13 cellular contexts compared by ENCODE assay signal in genomic region chr15:80906159-80906775, GRCh38.
DNase-seq lines count a peak whose midpoint lies in the region; ATAC-seq and TF ChIP-seq lines count a peak whose summit lies in the region.
"Had no signal": no experiment of that assay in that cellular context is flagged by ENCODE, and none has a peak within 500 bp of the region (broad histone marks: within the 10 kb centered on the region; RNA-seq: fewer than 3 reads in every experiment).

No MANE protein-coding gene starts in this region.

- H3K4me3 Mint-ChIP-seq in nephron progenitor cell = no peak overlapping the region
- no peak overlapping the region for H3K4me3 Mint-ChIP-seq in effector memory CD8-positive, alpha-beta T cell

- H3K27ac ChIP-seq in SJCRH30 (no peak overlapping the region), right cardiac atrium (ENCODE audit: low read length) (no peak overlapping the region)
- H3K27ac ChIP-seq: KMS-11, ovary had no signal

- peaks cover 53% of the 10 kb centered on the region for H3K4me1 Mint-ChIP-seq in nephron progenitor cell
- peaks cover 0 to 3% of the 10 kb centered on the region in 2 donors for H3K4me1 Mint-ChIP-seq in effector memory CD8-positive, alpha-beta T cell (ENCODE audit: low read depth in 2 of 2)

- peak; percentile 13 for DNase-seq in EL
- peak; percentile 46 for DNase-seq in NCI-H1694 (lab: John Stamatoyannopoulos, UW)
- DNase-seq in SJCRH30 = peak; percentile 47 to 61
- DNase-seq in nephron progenitor cell = peak; percentile 25
- no peak for DNase-seq in effector memory CD8-positive, alpha-beta T cell
- DNase-seq in NOMO-1 (lab: John Stamatoyannopoulos, UW; ENCODE audit: unreplicated experiment in 2 of 2) = no peak
- no peak for DNase-seq in right cardiac atrium
- DNase-seq: activated CD4-positive, alpha-beta T cell treated with anti-CD3 and anti-CD28 coated beads, Interleukin-2, amount 50 U/mL, for 4 hours; DND-41; left cardiac atrium; ovary had no signal

- H3K9me3 Mint-ChIP-seq in nephron progenitor cell = peaks cover 7% of the 10 kb centered on the region
- no peaks in the 10 kb centered on the region for H3K9me3 Mint-ChIP-seq in effector memory CD8-positive, alpha-beta T cell

- no peaks in the 10 kb centered on the region; the same call in 1 of the 2 replicates for H3K9me3 ChIP-seq in SJCRH30 (replicated peaks)
- no peaks in the 10 kb centered on the region for H3K9me3 ChIP-seq in right cardiac atrium (ENCODE audit: control insufficient read depth, low read length)
- H3K9me3 ChIP-seq: ovary had no signal

- no peak for ATAC-seq in effector memory CD8-positive, alpha-beta T cell (replicated peaks)
- ATAC-seq in GM21825 (IDR thresholded peaks at IDR 0.05; ENCODE audit: unreplicated experiment) (no peak), right cardiac atrium (no peak)

- WGBS in right cardiac atrium = 93% methylated on average over 11 of the region's 11 CpGs

- intact Hi-C loops in right cardiac atrium (cut with DNase I) = no loop called here

- H3K27me3 ChIP-seq in SJCRH30 = no peaks in the 10 kb centered on the region
- H3K27me3 ChIP-seq in right cardiac atrium (ENCODE audit: control insufficient read depth, insufficient read depth) = no peaks in the 10 kb centered on the region
- H3K27me3 ChIP-seq: ovary had no signal

- TF ChIP-seq CTCF in nephron progenitor cell (IDR thresholded peaks at IDR 0.05) = no peak

- H3K4me3 ChIP-seq in SJCRH30 (no peak overlapping the region), right cardiac atrium (ENCODE audit: low read length) (no peak overlapping the region)
- H3K4me3 ChIP-seq: ovary had no signal

- peak overlapping the region; percentile 64 for H3K27ac Mint-ChIP-seq in nephron progenitor cell
- no peak overlapping the region for H3K27ac Mint-ChIP-seq in effector memory CD8-positive, alpha-beta T cell

- H3K4me1 ChIP-seq in SJCRH30 (peaks cover 11% of the 10 kb centered on the region), right cardiac atrium (ENCODE audit: control insufficient read depth, insufficient read depth, low read length) (peaks cover 15% of the 10 kb centered on the region)

- H3K36me3 Mint-ChIP-seq in nephron progenitor cell (ENCODE audit: low read depth) = peaks cover 47% of the 10 kb centered on the region
- H3K36me3 Mint-ChIP-seq in effector memory CD8-positive, alpha-beta T cell (ENCODE audit: insufficient read depth) = peaks cover 3% of the 10 kb centered on the region

- peaks cover 4% of the 10 kb centered on the region for H3K27me3 Mint-ChIP-seq in nephron progenitor cell (ENCODE audit: low read depth, poor library complexity)
- H3K27me3 Mint-ChIP-seq in effector memory CD8-positive, alpha-beta T cell = no peaks in the 10 kb centered on the region

- H3K36me3 ChIP-seq in SJCRH30 = no peaks in the 10 kb centered on the region
- H3K36me3 ChIP-seq: ovary had no signal

Comparison
In these comparisons a context has a peak if more than half of its experiments do, and no peak if none do; other contexts are left out.
1. DNase-seq: peak in EL (single experiment), NCI-H1694 (single experiment), SJCRH30 (2 of 2) and nephron progenitor cell (single experiment); none in effector memory CD8-positive, alpha-beta T cell (0 of 3), NOMO-1 (0 of 2) and right cardiac atrium (0 of 3).